ENCODE assay signal across 14 cellular contexts in genomic region chr1:31055501-31055900, GRCh38. TPM values are rescaled to one million over a fixed set of nuclear protein-coding genes. Genes with fewer than 3 reads are reported as not detected.
A peak's percentile ranks its signal among the peaks of the same experiment; 100 is the strongest.
DNase-seq lines count a peak whose midpoint lies in the region; ATAC-seq, FAIRE-seq and TF ChIP-seq lines count a peak whose summit lies in the region.
"Had no signal": no experiment of that assay in that cellular context is flagged by ENCODE, and none has a peak within 500 bp of the region (broad histone marks: within the 10 kb centered on the region; RNA-seq: fewer than 3 reads in every experiment).

No MANE protein-coding gene starts in this region.

- DNase-seq in CD4-positive, alpha-beta T cell, result no peak
- DNase-seq in Calu3, result no peak
- DNase-seq in breast epithelium (ENCODE audit: low spot score in 2 of 2), result no peak
- DNase-seq in pancreas, result no peak
- DNase-seq in NCI-H446 treated with DMSO at 0.1 percent for 48 hours (lab: John Stamatoyannopoulos, UW), result no peak
- no peak for DNase-seq in MG63
- DNase-seq: H9, KG1, NCI-H1436, OCI-M1 had no signal

- no peaks in the 10 kb centered on the region for H3K27me3 Mint-ChIP-seq in CD4-positive, alpha-beta T cell
- no peaks in the 10 kb centered on the region for H3K27me3 Mint-ChIP-seq in Calu3 (ENCODE audit: unreplicated experiment)

- H3K27ac ChIP-seq in CD4-positive, alpha-beta T cell (ENCODE audit: low read depth, low read length), result no peak overlapping the region
- H3K27ac ChIP-seq in breast epithelium (peak overlapping the region; percentile 5 to 22), pancreas (peak overlapping the region in 1 of 4 donors; percentile 33)
- H3K27ac ChIP-seq: C4-2B had no signal

- H3K36me3 ChIP-seq in breast epithelium (peaks cover 3% of the 10 kb centered on the region), pancreas (peaks cover 0 to 20% (median 7%) of the 10 kb centered on the region in 3 donors), MG63 (peaks cover 67% of the 10 kb centered on the region)

- CTCF ChIA-PET in CD4-positive, alpha-beta T cell (lab: Charles Lee), result no interaction called here
- CTCF ChIA-PET in Calu3 (lab: Charles Lee), result no interaction called here

- no peaks in the 10 kb centered on the region for H3K9me3 ChIP-seq in CD4-positive, alpha-beta T cell (ENCODE audit: control insufficient read depth, low read length)
- no peaks in the 10 kb centered on the region for H3K9me3 ChIP-seq in breast epithelium
- H3K9me3 ChIP-seq in pancreas, result no peaks in the 10 kb centered on the region
- no peaks in the 10 kb centered on the region for H3K9me3 ChIP-seq in MG63
- H3K9me3 ChIP-seq: neutrophil had no signal

- ATAC-seq in CD4-positive, alpha-beta T cell (ENCODE audit: poor library complexity), result no peak
- ATAC-seq in pancreas (peak; percentile 55 to 77 (median 68)), HG02938 (IDR thresholded peaks at IDR 0.05; ENCODE audit: unreplicated experiment) (no peak)

- intact Hi-C loops in CD4-positive, alpha-beta T cell (cut with DNase I, micrococcal nuclease), result no loop called here
- intact Hi-C loops in Calu3 (cut with micrococcal nuclease; ENCODE audit: unreplicated experiment) (no loop called here), breast epithelium (cut with DNase I; ENCODE audit: low total_unique reads) (no loop called here), pancreas (cut with DNase I) (no loop called here)

- POLR2A ChIA-PET in CD4-positive, alpha-beta T cell (lab: Charles Lee), result interaction anchor here (2.5 kb wide), 1 partner anchor 10 kb away, joined by 7 read pairs; the partner anchor contains the start of gene PUM1

- 7 to 9% methylated on average over 3 of the region's 3 CpGs for WGBS in pancreas, 2 donors

- TF ChIP-seq POLR2A in breast epithelium (IDR thresholded peaks at IDR 0.05), result no peak

- H3K4me1 Mint-ChIP-seq in CD4-positive, alpha-beta T cell (ENCODE audit: low read depth), result peaks cover 60% of the 10 kb centered on the region
- peaks cover 31% of the 10 kb centered on the region for H3K4me1 Mint-ChIP-seq in Calu3 (ENCODE audit: low read depth, unreplicated experiment)

- peaks cover 57% of the 10 kb centered on the region for H3K36me3 Mint-ChIP-seq in CD4-positive, alpha-beta T cell (ENCODE audit: low read depth)
- peaks cover 95% of the 10 kb centered on the region for H3K36me3 Mint-ChIP-seq in Calu3 (ENCODE audit: insufficient read depth, unreplicated experiment)

- no TSS peak for BruUV-seq in Calu3 (replicated peaks; lab: Mats Ljungman, UMichigan)

- peak overlapping the region; percentile 21 for H3K4me3 Mint-ChIP-seq in CD4-positive, alpha-beta T cell
- H3K4me3 Mint-ChIP-seq in Calu3 (ENCODE audit: low read depth, unreplicated experiment), result peak overlapping the region; percentile 39
- H3K4me3 Mint-ChIP-seq: H9 had no signal

- no peaks in the 10 kb centered on the region for H3K9me3 Mint-ChIP-seq in CD4-positive, alpha-beta T cell
- no peaks in the 10 kb centered on the region for H3K9me3 Mint-ChIP-seq in Calu3 (ENCODE audit: low read depth, unreplicated experiment)
- H3K9me3 Mint-ChIP-seq: H9 had no signal

- TF ChIP-seq CTCF in CD4-positive, alpha-beta T cell (IDR thresholded peaks at IDR 0.05), result no peak
- no peak for TF ChIP-seq CTCF in Calu3 (IDR thresholded peaks at IDR 0.05; ENCODE audit: unreplicated experiment)
- TF ChIP-seq CTCF in breast epithelium (IDR thresholded peaks at IDR 0.05), result no peak
- TF ChIP-seq CTCF in pancreas (IDR thresholded peaks at IDR 0.05), result no peak

- no peaks in the 10 kb centered on the region for H3K27me3 ChIP-seq in CD4-positive, alpha-beta T cell (ENCODE audit: control insufficient read depth, insufficient read depth, low read length)
- H3K27me3 ChIP-seq in breast epithelium (no peaks in the 10 kb centered on the region), pancreas (no peaks in the 10 kb centered on the region), MG63 (no peaks in the 10 kb centered on the region)
- H3K27me3 ChIP-seq: neutrophil had no signal

- peak overlapping the region in 1 of 3 donors; percentile 6 for H3K4me3 ChIP-seq in breast epithelium
- no peak overlapping the region for H3K4me3 ChIP-seq in pancreas
- H3K4me3 ChIP-seq in MG63, result no peak overlapping the region

- FAIRE-seq in pancreas (lab: Jason Lieb, UNC), result no peak
- FAIRE-seq: GM12891 had no signal

- H3K4me1 ChIP-seq in breast epithelium (peaks cover 0 to 6% of the 10 kb centered on the region in 2 donors), pancreas (peaks cover 16 to 28% (median 21%) of the 10 kb centered on the region in 3 donors)

- peak overlapping the region; percentile 52 for H3K27ac Mint-ChIP-seq in CD4-positive, alpha-beta T cell
- peak overlapping the region; percentile 62 for H3K27ac Mint-ChIP-seq in Calu3 (ENCODE audit: unreplicated experiment)

RNA-seq across cellular contexts. Expression of gene PUM1, which starts 10.0 kb away (rescaled TPM):
- 100 to 1,000 TPM; 190 to 202 TPM for total RNA-seq in CD4-positive, alpha-beta T cell
- total RNA-seq in Calu3 (2022), result 161 and 163 TPM in 2 replicates
- 100 to 1,000 TPM in 2 of 3 donors, 10 to 100 TPM in 1; 93.8 to 149 (median 116) TPM for total RNA-seq in breast epithelium
- total RNA-seq in pancreas, result 10 to 100 TPM; 35.5 to 75.8 (median 46.4) TPM
- 10 to 100 TPM; 16.9 to 21.1 TPM for polyA plus RNA-seq in pancreas
- total RNA-seq in MG63 (2014; rRNA removed; shearing (Covaris generic); ENCODE audit: low replicate concordance), result 31.6 and 58.5 TPM in 2 replicates

Comparison
In these comparisons a context has a peak if more than half of its experiments do, and no peak if none do; other contexts are left out.
1. ATAC-seq: peak in pancreas (4 of 4); none in CD4-positive, alpha-beta T cell (single experiment) and HG02938 (single experiment).